In genomic region chr2:121239969-121240368, GRCh38 we compare ENCODE assay signal across 19 cellular contexts.
"Had no signal": no experiment of that assay in that cellular context is flagged by ENCODE, and none has a peak within 500 bp of the region (broad histone marks: within the 10 kb centered on the region; RNA-seq: fewer than 3 reads in every experiment).

No MANE protein-coding gene starts in this region.

- H3K9me3 ChIP-seq: MG63 had no signal

- ATAC-seq: SK-N-SH treated with all-trans-retinoic acid at 6 μM for 48 hours had no signal

- H3K36me3 ChIP-seq: MG63 had no signal

- H3K27me3 ChIP-seq: MG63 had no signal

- FAIRE-seq: RCC 7860 had no signal

- H3K4me3 ChIP-seq: MG63 had no signal

- DNase-seq: Karpas-422, KG1, MG63, MV-4-11, NCI-H1048, NCI-H1105, NCI-H1417, NCI-H1436 treated with DMSO at 0.1 percent for 48 hours, NCI-H1694, NCI-H187 treated with DMSO at 0.1 percent for 48 hours, NCI-H2029 treated with DMSO at 0.1 percent for 48 hours, NCI-H2171 treated with DMSO at 0.1 percent for 48 hours, NCI-H524, NCI-H526 treated with DMSO at 0.1 percent for 48 hours, NCI-H748 treated with DMSO at 0.1 percent for 48 hours, RPMI8226, SHP77 had no signal
